In the genomic region with DNA sequence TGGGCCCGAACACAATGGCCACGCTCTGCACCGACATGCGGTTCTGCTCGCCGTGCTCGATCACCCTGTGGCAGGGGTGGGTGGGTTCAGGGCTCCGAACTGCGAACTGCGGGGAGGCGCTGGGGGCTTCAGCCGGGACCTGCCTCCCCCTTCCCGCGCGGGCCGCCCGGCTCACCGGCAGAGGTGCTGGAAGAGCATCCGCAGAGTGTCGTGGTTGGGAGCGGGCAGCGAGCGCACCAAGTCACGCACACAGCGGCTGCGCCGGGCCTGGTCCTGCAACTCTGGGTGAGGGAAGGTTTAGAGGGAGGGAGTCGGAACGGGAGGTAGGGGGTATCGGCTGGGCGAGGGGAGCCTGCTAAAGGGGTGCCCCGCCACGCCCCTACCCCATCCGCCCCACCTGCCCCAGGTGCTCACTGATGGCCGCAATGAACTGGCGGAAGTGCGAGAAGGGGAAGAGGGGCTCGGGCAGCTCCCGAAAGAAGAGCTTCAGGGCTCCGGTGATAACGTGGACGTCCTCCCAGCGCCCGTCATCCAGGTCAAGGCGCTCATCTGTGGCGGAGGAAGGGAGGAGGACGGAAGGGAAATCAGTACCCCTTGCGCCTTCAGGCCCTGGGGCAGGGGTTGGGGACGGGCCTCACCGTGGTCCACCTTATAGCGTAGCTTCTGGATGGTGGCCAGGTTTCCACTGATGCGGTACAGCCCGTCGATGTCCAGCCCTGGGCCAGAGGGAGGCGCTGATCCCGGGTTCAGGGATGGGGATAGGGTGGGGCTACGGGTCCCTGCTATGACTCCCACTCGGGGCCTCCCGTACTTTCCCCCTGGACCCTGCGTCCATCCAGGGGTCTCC, we compare ENCODE assay signal across 1 cellular context.
TF ChIP-seq lines count a peak whose summit lies in the region.

No MANE protein-coding gene starts in this region.

TF ChIP-seq in endothelial cell of umbilical vein, 7 proteins besides CTCF, POLR2A, EP300 and RAD21:
- TF ChIP-seq EZH2 (IDR thresholded peaks at IDR 0.05; ENCODE audit: borderline replicate concordance, low read depth, low read length, severe bottlenecking) (no peak), MYC (IDR thresholded peaks at IDR 0.05; ENCODE audit: low read depth, low read length) (no peak), POLR2AphosphoS5 (IDR thresholded peaks at IDR 0.05; ENCODE audit: insufficient read depth, low read depth, low read length) (no peak), JUN (IDR thresholded peaks at IDR 0.05; ENCODE audit: borderline replicate concordance, insufficient read depth, insufficient read length, low read depth) (no peak), GATA2 (IDR thresholded peaks at IDR 0.05; ENCODE audit: insufficient read depth, insufficient read length, low read depth, low read length) (no peak), FOS (IDR thresholded peaks at IDR 0.05; ENCODE audit: borderline replicate concordance, insufficient read depth, low read length) (no peak)
- TF ChIP-seq, protein P1, sequence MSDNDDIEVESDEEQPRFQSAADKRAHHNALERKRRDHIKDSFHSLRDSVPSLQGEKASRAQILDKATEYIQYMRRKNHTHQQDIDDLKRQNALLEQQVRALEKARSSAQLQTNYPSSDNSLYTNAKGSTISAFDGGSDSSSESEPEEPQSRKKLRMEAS (IDR thresholded peaks at IDR 0.05; ENCODE audit: insufficient read depth, insufficient read length) = no peak
TF ChIP-seq in endothelial cell of umbilical vein: peak in this region for 0.
